8 cellular contexts compared by ENCODE assay signal in the genomic region with DNA sequence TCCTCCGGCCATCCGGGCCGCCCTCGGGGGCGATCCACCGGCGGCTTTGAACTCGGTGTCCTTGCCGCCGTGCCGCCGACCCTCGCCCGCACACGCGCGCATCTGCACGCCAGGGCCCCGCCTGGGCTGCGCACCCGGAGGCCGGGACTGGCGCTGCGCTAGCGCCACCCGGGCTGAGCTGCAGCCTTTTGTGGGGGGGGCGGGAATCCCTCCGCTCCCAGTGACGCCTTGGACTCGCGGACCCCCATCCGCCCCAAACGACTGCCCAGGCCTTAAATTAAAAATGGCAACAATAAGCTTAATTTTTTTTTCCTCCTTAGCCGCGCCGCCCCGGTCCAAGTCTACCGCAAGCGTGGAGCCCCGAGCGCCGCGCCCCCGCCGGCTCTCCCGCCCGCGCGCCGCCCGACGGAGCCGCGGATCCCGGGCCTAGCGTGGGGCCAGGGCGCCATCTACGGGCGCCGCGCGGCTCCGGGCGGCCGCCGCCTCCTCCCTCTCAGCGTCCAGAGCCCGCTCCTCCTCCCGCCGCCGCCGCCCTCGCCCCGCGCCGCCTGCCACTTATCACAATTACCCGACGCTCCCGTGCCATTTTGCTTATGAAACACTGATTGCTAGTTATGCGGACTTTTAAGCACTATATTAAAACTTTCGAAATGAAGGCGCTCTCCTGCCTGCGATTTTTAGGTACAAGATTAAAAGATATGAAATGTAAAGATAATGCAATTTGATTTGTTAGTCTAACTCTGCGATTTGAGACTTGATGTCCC. TPM values are rescaled to one million over a fixed set of nuclear protein-coding genes. Genes with fewer than 3 reads are reported as not detected.
DNase-seq lines count a peak whose midpoint lies in the region; ATAC-seq and TF ChIP-seq lines count a peak whose summit lies in the region.

No MANE protein-coding gene starts in this region.

- H3K79me2 ChIP-seq in KMS-11 (ENCODE audit: insufficient read depth, low read depth): no peaks in the 10 kb centered on the region

- no peak overlapping the region for H3K9ac ChIP-seq in KMS-11

- H3K4me1 ChIP-seq in KMS-11 (ENCODE audit: low read depth, poor library complexity, severe bottlenecking): no peaks in the 10 kb centered on the region

- peak; percentile 4 for DNase-seq in NCI-H2107 treated with DMSO at 0.1 percent for 48 hours (lab: John Stamatoyannopoulos, UW; ENCODE audit: unreplicated experiment)
- no peak for DNase-seq in NCI-H2107 (lab: John Stamatoyannopoulos, UW)
- DNase-seq in activated T-cell treated with anti-CD3 and anti-CD28 coated beads for 48 hours (ENCODE audit: low read depth): peak; percentile 60
- peak; percentile 78 for DNase-seq in Right ventricle myocardium superior
- DNase-seq in putamen (ENCODE audit: low spot score): peak; percentile 3

- ATAC-seq in Right ventricle myocardium superior (ENCODE audit: poor library complexity) (peak; percentile 94), GM21447 (IDR thresholded peaks at IDR 0.05; ENCODE audit: unreplicated experiment) (no peak), HG02798 (IDR thresholded peaks at IDR 0.05; ENCODE audit: poor library complexity, unreplicated experiment) (no peak)

- no peak for TF ChIP-seq CTCF in KMS-11 (conservative IDR thresholded peaks at IDR 0.05; ENCODE audit: low read depth, low read length)

- peak overlapping the region; percentile 42; the same call in 1 of the 2 replicates for H3K4me2 ChIP-seq in KMS-11

- intact Hi-C loops in Right ventricle myocardium superior (cut with DNase I): loop anchor here (5.0 kb wide), 1 partner anchor 939 kb away; no protein-coding TSS in a partner anchor

- no peak overlapping the region for H3K4me3 ChIP-seq in KMS-11 (IDR thresholded peaks at IDR 0.05; ENCODE audit: insufficient read depth, low read depth, low read length)

- H4K20me1 ChIP-seq in KMS-11 (ENCODE audit: insufficient read depth): no peaks in the 10 kb centered on the region

- no peak overlapping the region for H2AFZ ChIP-seq in KMS-11 (ENCODE audit: low read depth)

- peaks cover 15% of the 10 kb centered on the region for H3K27me3 ChIP-seq in KMS-11 (ENCODE audit: insufficient read depth, low read depth)

- H3K36me3 ChIP-seq in KMS-11 (ENCODE audit: insufficient read depth): no peaks in the 10 kb centered on the region

- H3K27ac ChIP-seq in KMS-11: no peak overlapping the region

RNA-seq across cellular contexts. Expression of a gene that starts 7.5 kb away (rescaled TPM):
- 6.2 TPM for total RNA-seq in Right ventricle myocardium superior
